ENCODE assay signal across 29 cellular contexts in genomic region chr5:149688406-149688805, GRCh38.
"Had no signal": no experiment of that assay in that cellular context is flagged by ENCODE, and none has a peak within 500 bp of the region (broad histone marks: within the 10 kb centered on the region; RNA-seq: fewer than 3 reads in every experiment).

No MANE protein-coding gene starts in this region.

- H3K36me3 ChIP-seq: colonic mucosa, esophagus muscularis mucosa, gastroesophageal sphincter, heart left ventricle, lower lobe of right lung, neutrophil, pancreas, right lobe of liver, thoracic aorta, tibial nerve, upper lobe of left lung, uterus had no signal

- FAIRE-seq: endothelial cell of umbilical vein, pancreas, small intestine had no signal

- H3K27ac Mint-ChIP-seq: natural killer cell; stimulated activated naive B cell treated with anti-CD40 and anti-IgM and Interleukin-4, amounts not matched to agents 10 μg/mL and 1 μg/mL and 100 μg/mL, for 72 hours; stimulated activated naive CD8-positive, alpha-beta T cell treated with anti-CD3 and anti-CD28 coated beads, Interleukin-15, Interleukin-2, amounts not matched to agents 100 ng/mL and 50 ng/mL, for 24 hours had no signal

- H3K9me3 Mint-ChIP-seq: dendritic cell treated with granulocyte-macrophage colony-stimulating factor and Interleukin-4, amounts not matched to agents 40 ng/mL and 50 ng/mL, for 4 days; natural killer cell; neural crest cell; stimulated activated naive B cell treated with anti-CD40 and anti-IgM and Interleukin-4, amounts not matched to agents 10 μg/mL and 1 μg/mL and 100 μg/mL, for 72 hours; stimulated activated naive CD8-positive, alpha-beta T cell treated with anti-CD3 and anti-CD28 coated beads, Interleukin-15, Interleukin-2, amounts not matched to agents 100 ng/mL and 50 ng/mL, for 24 hours had no signal

- ATAC-seq: foreskin keratinocyte; gastroesophageal sphincter; heart left ventricle; left colon; left ventricle myocardium superior; natural killer cell; stimulated activated naive B cell treated with anti-CD40 and anti-IgM and Interleukin-4, amounts not matched to agents 10 μg/mL and 1 μg/mL and 100 μg/mL, for 72 hours had no signal

- H3K4me1 Mint-ChIP-seq: natural killer cell, neural crest cell had no signal

- H3K4me1 ChIP-seq: colonic mucosa, foreskin keratinocyte, gastroesophageal sphincter, pancreas, right lobe of liver, tibial nerve, uterus had no signal

- DNase-seq: colonic mucosa; effector CD8-positive, alpha-beta T cell; foreskin keratinocyte; heart left ventricle; hippocampal formation; islet precursor cell; kidney glomerular epithelial cell; left colon; left ventricle myocardium superior; lower lobe of right lung; natural killer cell; pancreas; retina; right lobe of liver; small intestine; stimulated activated CD4-positive, alpha-beta T cell treated with anti-CD3 and anti-CD28 coated beads, Interleukin-15, amount 100 ng/mL, for 24 hours; stimulated activated CD4-positive, alpha-beta T cell treated with anti-CD3 and anti-CD28 coated beads, Interleukin-2, amount 100 ng/mL, for 48 hours; stimulated activated naive B cell treated with anti-CD40 and anti-IgM and Interleukin-4, amounts not matched to agents 10 μg/mL and 1 μg/mL and 100 μg/mL, for 72 hours; upper lobe of left lung; uterus had no signal

- H3K9me3 ChIP-seq: colonic mucosa, esophagus muscularis mucosa, gastroesophageal sphincter, heart left ventricle, lower lobe of right lung, neutrophil, pancreas, right lobe of liver, thoracic aorta, tibial nerve, upper lobe of left lung, uterus had no signal

- H3K4me3 Mint-ChIP-seq: natural killer cell; neural crest cell; stimulated activated naive B cell treated with anti-CD40 and anti-IgM and Interleukin-4, amounts not matched to agents 10 μg/mL and 1 μg/mL and 100 μg/mL, for 72 hours; stimulated activated naive CD8-positive, alpha-beta T cell treated with anti-CD3 and anti-CD28 coated beads, Interleukin-15, Interleukin-2, amounts not matched to agents 100 ng/mL and 50 ng/mL, for 24 hours had no signal

- H3K27me3 ChIP-seq: colonic mucosa, esophagus muscularis mucosa, heart left ventricle, neutrophil, pancreas, right lobe of liver, tibial nerve, upper lobe of left lung, uterus had no signal

- H3K36me3 Mint-ChIP-seq: natural killer cell had no signal

- H3K27ac ChIP-seq: colonic mucosa, esophagus muscularis mucosa, foreskin keratinocyte, gastroesophageal sphincter, lower lobe of right lung, neutrophil, pancreas, right lobe of liver, thoracic aorta, tibial nerve, upper lobe of left lung, uterus had no signal

- H3K4me3 ChIP-seq: colonic mucosa, esophagus muscularis mucosa, gastroesophageal sphincter, heart left ventricle, lower lobe of right lung, pancreas, right lobe of liver, thoracic aorta, tibial nerve, upper lobe of left lung, uterus had no signal
